Comparison of ENCODE assay signal across 17 cellular contexts in the genomic region with DNA sequence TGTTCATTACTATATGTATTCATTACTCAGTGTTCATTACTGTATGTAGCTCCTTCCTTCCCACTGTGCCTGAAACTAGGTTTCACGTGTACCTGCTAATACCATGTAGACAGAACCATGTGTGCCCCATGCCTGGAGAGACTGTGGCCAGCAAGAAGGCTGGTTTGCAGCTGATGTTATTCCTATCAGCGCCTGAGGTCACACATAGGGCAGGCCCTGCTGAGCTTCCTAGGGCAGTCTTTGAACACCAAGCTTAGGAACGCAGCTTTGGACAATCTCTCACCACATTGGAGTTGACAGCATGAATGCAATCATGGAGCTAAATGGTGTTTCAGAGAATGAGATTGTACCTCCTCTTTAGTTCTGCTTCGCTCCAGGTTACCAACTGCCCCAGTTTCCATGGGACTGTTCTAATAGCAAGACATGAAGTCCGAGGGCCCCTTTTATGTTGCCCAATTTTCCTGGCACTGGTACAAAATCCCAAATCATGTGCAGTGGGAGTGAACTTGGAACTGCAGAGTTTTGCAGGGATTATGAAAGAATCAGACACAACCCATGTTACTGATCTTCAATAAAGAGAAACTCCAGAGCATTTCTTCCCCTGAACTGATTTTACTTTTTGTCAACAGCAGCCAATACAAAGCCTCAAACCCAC.
DNase-seq lines count a peak whose midpoint lies in the region; TF ChIP-seq lines count a peak whose summit lies in the region.
"Had no signal": no experiment of that assay in that cellular context is flagged by ENCODE, and none has a peak within 500 bp of the region (broad histone marks: within the 10 kb centered on the region; RNA-seq: fewer than 3 reads in every experiment).

No MANE protein-coding gene starts in this region.

- peaks cover 42% of the 10 kb centered on the region for H3K4me1 ChIP-seq in BE2C
- H3K4me1 ChIP-seq in left ventricle myocardium inferior: peaks cover 48% of the 10 kb centered on the region
- H3K4me1 ChIP-seq in sigmoid colon: peaks cover 0 to 42% (median 35%) of the 10 kb centered on the region in 4 donors
- H3K4me1 ChIP-seq: HAP-1, right lobe of liver had no signal

- DNase-seq in BE2C (peak; percentile 42), amniotic epithelial cell (ENCODE audit: low read depth) (peak; percentile 47), left ventricle myocardium inferior (no peak), sigmoid colon (no peak), NCI-H2107 treated with DMSO at 0.1 percent for 48 hours (lab: John Stamatoyannopoulos, UW; ENCODE audit: unreplicated experiment) (no peak), NOMO-1 (lab: John Stamatoyannopoulos, UW; ENCODE audit: unreplicated experiment in 2 of 2) (no peak), T-helper 9 cell (no peak), OCI-M2 (lab: John Stamatoyannopoulos, UW; ENCODE audit: unreplicated experiment) (no peak)
- DNase-seq: activated CD4-positive, alpha-beta T cell treated with anti-CD3 and anti-CD28 coated beads for 36 hours; activated naive CD8-positive, alpha-beta T cell treated with anti-CD3 and anti-CD28 coated beads for 36 hours; dermis blood vessel endothelial cell; NK-92 treated with Interleukin-12 subunit alpha and Interleukin-12 subunit beta, amount 100 ng/mL, for 24 hours; nucleus accumbens; right lobe of liver; stimulated activated naive CD4-positive, alpha-beta T cell; SW 1271 had no signal

- WGBS in sigmoid colon, 2 donors: 85 to 88% methylated on average over 5 of the region's 5 CpGs

- H3K36me3 ChIP-seq in BE2C (no peaks in the 10 kb centered on the region), left ventricle myocardium inferior (no peaks in the 10 kb centered on the region), sigmoid colon (no peaks in the 10 kb centered on the region)
- H3K36me3 ChIP-seq: HAP-1, right lobe of liver had no signal

- H3K27me3 ChIP-seq in BE2C: no peaks in the 10 kb centered on the region
- H3K27me3 ChIP-seq in left ventricle myocardium inferior (ENCODE audit: low read depth): no peaks in the 10 kb centered on the region
- no peaks in the 10 kb centered on the region for H3K27me3 ChIP-seq in sigmoid colon
- H3K27me3 ChIP-seq: right lobe of liver had no signal

- no peak for TF ChIP-seq POLR2A in sigmoid colon (IDR thresholded peaks at IDR 0.05)

- TF ChIP-seq EP300 in sigmoid colon (IDR thresholded peaks at IDR 0.05): no peak

- TF ChIP-seq CTCF in BE2C (IDR thresholded peaks at IDR 0.05; ENCODE audit: low read depth, low read length): no peak
- TF ChIP-seq CTCF in left ventricle myocardium inferior (IDR thresholded peaks at IDR 0.05; ENCODE audit: borderline replicate concordance): no peak
- no peak for TF ChIP-seq CTCF in sigmoid colon (IDR thresholded peaks at IDR 0.05)

- intact Hi-C loops in left ventricle myocardium inferior (cut with micrococcal nuclease): no loop called here
- intact Hi-C loops in sigmoid colon (cut with DNase I): no loop called here

- H3K4me3 ChIP-seq in BE2C (ENCODE audit: low read depth, low read length) (no peak overlapping the region), left ventricle myocardium inferior (no peak overlapping the region), sigmoid colon (no peak overlapping the region)
- H3K4me3 ChIP-seq: HAP-1, right lobe of liver had no signal

- H3K9me3 ChIP-seq in BE2C (no peaks in the 10 kb centered on the region), left ventricle myocardium inferior (replicated peaks) (no peaks in the 10 kb centered on the region), sigmoid colon (no peaks in the 10 kb centered on the region)
- H3K9me3 ChIP-seq: HAP-1, right lobe of liver had no signal

- peak overlapping the region; percentile 52 for H3K27ac ChIP-seq in left ventricle myocardium inferior (replicated peaks)
- H3K27ac ChIP-seq in sigmoid colon: peak overlapping the region in 3 of 4 donors; percentile 30 to 59 (median 59)
- H3K27ac ChIP-seq: right lobe of liver had no signal

Comparison
In these comparisons a context has a peak if more than half of its experiments do, and no peak if none do; other contexts are left out.
1. DNase-seq: peak in BE2C (single experiment) and amniotic epithelial cell (single experiment); none in left ventricle myocardium inferior (single experiment), sigmoid colon (single experiment), NCI-H2107 treated with DMSO at 0.1 percent for 48 hours (single experiment), NOMO-1 (0 of 2), T-helper 9 cell (single experiment) and OCI-M2 (single experiment).